In the genomic region with DNA sequence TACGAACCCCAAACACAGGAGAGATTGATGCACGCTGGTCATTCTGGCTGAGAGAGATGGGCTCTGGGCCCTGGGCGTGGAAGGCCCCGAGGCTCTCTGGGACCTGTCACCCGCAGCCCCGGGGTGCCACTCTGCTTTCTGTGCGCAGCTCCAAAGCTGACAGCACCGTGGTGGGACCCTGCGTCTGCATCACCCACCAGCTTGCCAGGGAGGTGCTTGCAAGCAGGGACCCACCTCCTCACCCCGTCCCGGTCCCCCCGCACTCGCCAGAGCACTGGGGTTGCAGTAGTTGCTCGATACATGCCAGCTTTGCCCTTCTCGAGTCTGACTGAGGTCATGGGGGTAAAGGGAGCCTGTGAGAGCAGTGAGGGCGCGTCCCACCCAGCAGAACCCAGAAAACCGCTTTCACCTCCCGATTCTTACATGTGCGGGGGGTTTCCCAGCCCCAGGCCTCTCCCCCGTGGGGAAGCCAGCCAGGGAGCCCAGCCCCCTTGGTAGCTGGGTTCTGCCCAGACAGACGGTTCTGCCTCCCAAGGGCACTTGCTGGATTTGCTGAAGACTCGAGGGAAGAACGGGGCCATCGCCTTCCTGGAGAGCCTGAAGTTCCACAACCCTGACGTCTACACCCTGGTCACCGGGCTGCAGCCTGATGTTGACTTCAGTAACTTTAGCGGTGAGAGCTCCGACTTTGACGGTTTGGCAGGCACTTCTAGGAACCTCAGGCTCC, we compare ENCODE assay signal across 32 cellular contexts. TPM values are rescaled to one million over a fixed set of nuclear protein-coding genes. Genes with fewer than 3 reads are reported as not detected.
"Had no signal": no experiment of that assay in that cellular context is flagged by ENCODE, and none has a peak within 500 bp of the region (broad histone marks: within the 10 kb centered on the region; RNA-seq: fewer than 3 reads in every experiment).

No MANE protein-coding gene starts in this region.

- H3K27me3 ChIP-seq: body of pancreas had no signal

- H3K36me3 ChIP-seq: gastroesophageal sphincter had no signal

- H3K4me3 ChIP-seq: body of pancreas, esophagus squamous epithelium, gastroesophageal sphincter had no signal

- DNase-seq: activated CD4-positive, alpha-beta memory T cell treated with anti-CD3 and anti-CD28 coated beads, Interleukin-2, amount 10 ng/mL, durations not matched to agents 7 days and 5 days; activated CD4-positive, alpha-beta T cell treated with anti-CD3 and anti-CD28 coated beads for 1 hour; activated CD4-positive, alpha-beta T cell treated with anti-CD3 and anti-CD28 coated beads for 4 hours; activated CD4-positive, alpha-beta T cell treated with anti-CD3 and anti-CD28 coated beads, Interleukin-2, amount 10 ng/mL, durations not matched to agents 7 days and 5 days; activated CD4-positive, alpha-beta T cell treated with anti-CD3 and anti-CD28 coated beads, Interleukin-2, amount 50 U/mL, for 4 hours; activated CD8-positive, alpha-beta memory T cell treated with anti-CD3 and anti-CD28 coated beads, Interleukin-2, amount 50 U/mL, for 48 hours; activated gamma-delta T cell; activated naive CD4-positive, alpha-beta T cell; activated naive CD4-positive, alpha-beta T cell treated with anti-CD3 and anti-CD28 coated beads, Interleukin-2, amount 10 ng/mL, durations not matched to agents 7 days and 5 days; activated naive CD8-positive, alpha-beta T cell treated with anti-CD3 and anti-CD28 coated beads, Interleukin-2, amount 10 ng/mL, durations not matched to agents 7 days and 5 days; activated T-cell treated with anti-CD3 and anti-CD28 coated beads for 4 hours; activated T-cell treated with anti-CD3 and anti-CD28 coated beads, Interleukin-2, amount 50 U/mL, for 24 hours; activated T-cell treated with anti-CD3 and anti-CD28 coated beads, Interleukin-2, amount 50 U/mL, for 72 hours; body of pancreas; caudate nucleus; cortex of kidney; dermis blood vessel endothelial cell; effector CD8-positive, alpha-beta T cell; esophagus squamous epithelium; foreskin melanocyte; SW 1271; T-cell; T-helper 2 cell had no signal

- H3K4me1 ChIP-seq: gastroesophageal sphincter had no signal

- H3K9me3 ChIP-seq: body of pancreas, esophagus squamous epithelium, gastroesophageal sphincter had no signal

- FAIRE-seq: colon, endometrium, endothelial cell of umbilical vein had no signal

- ATAC-seq: activated naive CD4-positive, alpha-beta T cell treated with anti-CD3 and anti-CD28 coated beads, Interleukin-2, amount 50 U/mL, for 72 hours; activated T-cell treated with anti-CD3 and anti-CD28 coated beads, Interleukin-2, amount 50 U/mL, for 72 hours; body of pancreas; gastroesophageal sphincter; T-cell; WTC11 had no signal

- H3K27ac ChIP-seq: body of pancreas, epithelial cell of prostate, esophagus squamous epithelium, gastroesophageal sphincter, VCaP had no signal

RNA-seq across cellular contexts. Expression of a gene that starts 12.5 kb away (rescaled TPM):
- total RNA-seq: activated CD4-positive, alpha-beta memory T cell treated with anti-CD3 and anti-CD28 coated beads, Interleukin-2, amount 10 ng/mL, durations not matched to agents 7 days and 5 days; activated CD4-positive, alpha-beta T cell treated with anti-CD3 and anti-CD28 coated beads, Interleukin-2, amount 10 ng/mL, durations not matched to agents 7 days and 5 days; activated naive CD8-positive, alpha-beta T cell treated with anti-CD3 and anti-CD28 coated beads, Interleukin-2, amount 10 ng/mL, durations not matched to agents 7 days and 5 days; body of pancreas; endothelial cell of umbilical vein had no signal
- polyA plus RNA-seq: endothelial cell of umbilical vein, fibroblast of lung had no signal
